9 cellular contexts compared by ENCODE assay signal in the genomic region with DNA sequence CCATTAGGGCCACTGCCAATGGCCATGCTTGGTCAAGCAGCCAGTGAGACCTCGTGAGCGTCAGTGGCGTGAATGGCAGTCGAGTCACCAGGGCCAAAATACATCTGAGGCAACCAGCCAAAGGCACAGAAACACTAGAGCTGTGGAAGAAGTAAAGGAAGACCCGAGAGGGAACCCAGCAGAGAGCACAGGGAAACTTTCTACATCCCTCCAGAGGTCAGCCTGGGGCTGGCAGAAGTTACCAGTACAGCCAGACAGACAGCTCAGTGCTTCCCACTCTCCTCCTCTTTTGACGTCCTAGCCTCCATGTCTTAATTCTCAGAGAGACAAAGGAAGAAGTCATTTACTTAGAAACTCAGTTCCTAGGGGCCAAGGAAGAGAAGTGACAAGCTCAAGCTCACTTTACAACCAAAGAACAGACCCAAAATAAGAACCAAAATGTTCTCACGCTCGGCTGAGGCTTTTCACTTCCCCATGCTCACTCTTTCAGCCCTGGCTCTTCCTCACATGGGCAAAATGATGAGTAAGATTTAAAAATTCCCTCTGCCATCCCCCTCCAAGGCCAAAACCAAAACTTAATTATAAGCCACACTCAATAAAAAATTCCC. TPM values are rescaled to one million over a fixed set of nuclear protein-coding genes. Genes with fewer than 3 reads are reported as not detected.
DNase-seq lines count a peak whose midpoint lies in the region; ATAC-seq and TF ChIP-seq lines count a peak whose summit lies in the region.
"Had no signal": no experiment of that assay in that cellular context is flagged by ENCODE, and none has a peak within 500 bp of the region (broad histone marks: within the 10 kb centered on the region; RNA-seq: fewer than 3 reads in every experiment).

No MANE protein-coding gene starts in this region.

- no peaks in the 10 kb centered on the region for H3K36me3 Mint-ChIP-seq in activated naive CD8-positive, alpha-beta T cell treated with anti-CD3 and anti-CD28 coated beads, Interleukin-2, amount 50 U/mL, for 24 hours (ENCODE audit: low read depth)
- H3K36me3 Mint-ChIP-seq in activated naive CD8-positive, alpha-beta T cell treated with anti-CD3 and anti-CD28 coated beads for 36 hours = no peaks in the 10 kb centered on the region

- H3K4me3 Mint-ChIP-seq in activated naive CD8-positive, alpha-beta T cell treated with anti-CD3 and anti-CD28 coated beads, Interleukin-2, amount 50 U/mL, for 24 hours = peak overlapping the region; percentile 25
- no peak overlapping the region for H3K4me3 Mint-ChIP-seq in activated naive CD8-positive, alpha-beta T cell treated with anti-CD3 and anti-CD28 coated beads for 36 hours

- H3F3A ChIP-seq in smooth muscle cell (ENCODE audit: low read depth) = peaks cover 7% of the 10 kb centered on the region

- TF ChIP-seq CTCF in smooth muscle cell (IDR thresholded peaks at IDR 0.05; ENCODE audit: borderline replicate concordance, insufficient read depth, poor library complexity, severe bottlenecking) = no peak

- no peaks in the 10 kb centered on the region for H3K36me3 ChIP-seq in smooth muscle cell (ENCODE audit: low read depth)

- no peak for ATAC-seq in activated naive CD8-positive, alpha-beta T cell treated with anti-CD3 and anti-CD28 coated beads, Interleukin-2, amount 50 U/mL, for 24 hours
- ATAC-seq in HG03354 (IDR thresholded peaks at IDR 0.05; ENCODE audit: poor library complexity, severe bottlenecking, unreplicated experiment) = peak; percentile 71

- H3K9ac ChIP-seq in smooth muscle cell (ENCODE audit: low read depth) = no peak overlapping the region

- H3K27me3 ChIP-seq in smooth muscle cell (ENCODE audit: low read depth) = peaks cover 18% of the 10 kb centered on the region

- H2AFZ ChIP-seq in smooth muscle cell (ENCODE audit: low read depth) = no peak overlapping the region

- DNase-seq in activated naive CD8-positive, alpha-beta T cell treated with anti-CD3 and anti-CD28 coated beads, Interleukin-2, amount 50 U/mL, for 24 hours = no peak
- DNase-seq in activated naive CD8-positive, alpha-beta T cell treated with anti-CD3 and anti-CD28 coated beads for 36 hours = no peak
- peak in 38 of 61 donors; percentile 18 to 83 (median 48) for DNase-seq in caudate nucleus (lab: John Stamatoyannopoulos, UW)
- DNase-seq in renal cortical epithelial cell (ENCODE audit: low read depth) = peak; percentile 62
- no peak for DNase-seq in smooth muscle cell (lab: John Stamatoyannopoulos, UW; ENCODE audit: unreplicated experiment)
- no peak for DNase-seq in NCI-H2081 (lab: John Stamatoyannopoulos, UW)
- DNase-seq in stimulated activated CD4-positive, alpha-beta T cell treated with anti-CD3 and anti-CD28 coated beads, Interleukin-4, amount 100 ng/mL, for 4 hours = no peak

- H4K20me1 ChIP-seq in smooth muscle cell (ENCODE audit: low read depth) = no peaks in the 10 kb centered on the region

- H3K9me3 ChIP-seq in smooth muscle cell (replicated peaks; ENCODE audit: low read depth) = no peaks in the 10 kb centered on the region

- peaks cover 15% of the 10 kb centered on the region for H3K4me1 ChIP-seq in smooth muscle cell (ENCODE audit: low read depth)

- H3K27me3 Mint-ChIP-seq in activated naive CD8-positive, alpha-beta T cell treated with anti-CD3 and anti-CD28 coated beads, Interleukin-2, amount 50 U/mL, for 24 hours = peaks cover 2% of the 10 kb centered on the region
- H3K27me3 Mint-ChIP-seq in activated naive CD8-positive, alpha-beta T cell treated with anti-CD3 and anti-CD28 coated beads for 36 hours = peaks cover 9% of the 10 kb centered on the region

- no peak overlapping the region for H3K4me2 ChIP-seq in smooth muscle cell

- H3K27ac Mint-ChIP-seq in activated naive CD8-positive, alpha-beta T cell treated with anti-CD3 and anti-CD28 coated beads, Interleukin-2, amount 50 U/mL, for 24 hours = no peak overlapping the region
- H3K27ac Mint-ChIP-seq in activated naive CD8-positive, alpha-beta T cell treated with anti-CD3 and anti-CD28 coated beads for 36 hours = no peak overlapping the region

- H3K4me3 ChIP-seq in smooth muscle cell = no peak overlapping the region

- H3K27ac ChIP-seq in caudate nucleus (ENCODE audit: low read depth, low read length) = peak overlapping the region; percentile 77
- H3K27ac ChIP-seq in smooth muscle cell (ENCODE audit: low read depth) = no peak overlapping the region
- H3K27ac ChIP-seq: 22Rv1 had no signal

- H3K79me2 ChIP-seq in smooth muscle cell (ENCODE audit: low read depth) = no peaks in the 10 kb centered on the region

- 87% methylated on average over 8 of the region's 8 CpGs for WGBS in smooth muscle cell (ENCODE audit: low lambda C conversion rate)

- H3K9me3 Mint-ChIP-seq in activated naive CD8-positive, alpha-beta T cell treated with anti-CD3 and anti-CD28 coated beads, Interleukin-2, amount 50 U/mL, for 24 hours = no peaks in the 10 kb centered on the region
- no peaks in the 10 kb centered on the region for H3K9me3 Mint-ChIP-seq in activated naive CD8-positive, alpha-beta T cell treated with anti-CD3 and anti-CD28 coated beads for 36 hours

- H3K4me1 Mint-ChIP-seq in activated naive CD8-positive, alpha-beta T cell treated with anti-CD3 and anti-CD28 coated beads, Interleukin-2, amount 50 U/mL, for 24 hours = peaks cover 43% of the 10 kb centered on the region
- H3K4me1 Mint-ChIP-seq in activated naive CD8-positive, alpha-beta T cell treated with anti-CD3 and anti-CD28 coated beads for 36 hours = no peaks in the 10 kb centered on the region

RNA-seq across cellular contexts. Expression of a gene that starts 8.7 kb away (rescaled TPM):
- under 1 TPM; 0.14 to 0.16 TPM for total RNA-seq in activated naive CD8-positive, alpha-beta T cell treated with anti-CD3 and anti-CD28 coated beads for 36 hours
- total RNA-seq in renal cortical epithelial cell = 9.2 and 11.6 TPM in 2 replicates
- total RNA-seq in smooth muscle cell = 5.8 and 6.3 TPM in 2 replicates
- 1.7 and 4.1 TPM in 2 replicates for polyA plus RNA-seq in smooth muscle cell

Comparison
In these comparisons a context has a peak if more than half of its experiments do, and no peak if none do; other contexts are left out.
1. DNase-seq: peak in caudate nucleus (38 of 61) and renal cortical epithelial cell (single experiment); none in activated naive CD8-positive, alpha-beta T cell treated with anti-CD3 and anti-CD28 coated beads, Interleukin-2, amount 50 U/mL, for 24 hours (single experiment), activated naive CD8-positive, alpha-beta T cell treated with anti-CD3 and anti-CD28 coated beads for 36 hours (single experiment), smooth muscle cell (single experiment), NCI-H2081 (0 of 2) and stimulated activated CD4-positive, alpha-beta T cell treated with anti-CD3 and anti-CD28 coated beads, Interleukin-4, amount 100 ng/mL, for 4 hours (0 of 2).